8 cellular contexts compared by ENCODE assay signal in the genomic region with DNA sequence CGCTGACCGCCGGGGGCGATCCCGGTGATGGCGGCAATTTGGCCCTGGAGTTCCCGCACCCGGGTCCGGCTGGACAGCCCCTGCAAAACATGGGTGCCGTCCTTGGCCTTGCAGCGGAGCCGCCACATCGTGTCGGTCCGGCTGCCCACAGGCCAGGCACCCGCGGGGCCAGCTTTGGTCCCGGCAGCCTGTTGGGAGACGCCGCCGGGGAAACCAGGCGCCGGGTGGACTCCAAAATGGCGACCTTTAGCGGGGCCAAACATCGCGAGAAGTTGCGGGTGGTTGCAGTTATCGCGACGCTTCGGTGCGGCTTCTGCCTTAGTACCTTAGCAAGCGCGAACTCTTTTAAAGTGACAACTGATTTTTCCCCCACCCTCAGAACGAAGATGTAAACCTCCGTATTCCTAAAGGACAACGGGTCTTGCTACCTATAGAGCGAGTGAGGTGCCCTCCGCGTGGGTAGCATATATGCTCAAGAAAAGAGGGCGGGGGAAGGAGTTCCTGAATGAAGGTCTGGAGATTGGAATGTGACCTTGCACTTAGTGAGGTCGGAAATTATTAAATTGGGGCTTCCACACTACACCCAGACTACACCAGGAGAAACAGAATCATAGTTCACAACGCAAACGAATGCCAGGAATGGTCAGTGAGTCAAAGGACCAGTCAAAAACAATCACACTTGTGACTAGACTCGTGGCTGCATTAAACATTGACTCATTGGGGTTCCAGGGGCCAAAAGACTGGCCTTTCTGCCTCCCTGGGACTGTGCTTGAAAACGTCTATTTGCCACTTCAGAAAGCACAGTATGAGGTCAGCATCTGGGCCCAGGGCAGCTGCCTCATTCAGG. TPM values are rescaled to one million over a fixed set of nuclear protein-coding genes. Genes with fewer than 3 reads are reported as not detected.
DNase-seq lines count a peak whose midpoint lies in the region; ATAC-seq and TF ChIP-seq lines count a peak whose summit lies in the region.

A gene (minus strand): TSS at position 441 of the 847 bp plus-strand sequence. CDS start 178 bp downstream, at position 263.

- H3K4me2 ChIP-seq in parathyroid adenoma (ENCODE audit: low read length) = peak within 1 kb of the TSS; percentile 71

- H3K79me2 ChIP-seq in parathyroid adenoma = no peaks in the 10 kb centered on the region

- H3K9ac ChIP-seq in parathyroid adenoma = peak within 1 kb of the TSS; percentile 46

- intact Hi-C loops in cardiac septum (cut with DNase I) = loop anchor here (5.0 to 10.0 kb wide), 3 partner anchors 271 to 546 kb away; a partner anchor contains a TSS
- intact Hi-C loops in thyroid gland (cut with DNase I) = no loop called here

- H3K27ac Mint-ChIP-seq in activated naive CD8-positive, alpha-beta T cell treated with anti-CD3 and anti-CD28 coated beads, Interleukin-2, amount 50 U/mL, for 24 hours = peak within 1 kb of the TSS; percentile 96

- peak; percentile 53 for ATAC-seq in activated naive CD8-positive, alpha-beta T cell treated with anti-CD3 and anti-CD28 coated beads, Interleukin-2, amount 50 U/mL, for 24 hours

- H3K27ac ChIP-seq in parathyroid adenoma = peak within 1 kb of the TSS; percentile 78
- peak within 1 kb of the TSS; percentile 77 to 97 (median 97) for H3K27ac ChIP-seq in thyroid gland

- peak within 1 kb of the TSS; percentile 100 for H3K4me3 Mint-ChIP-seq in activated naive CD8-positive, alpha-beta T cell treated with anti-CD3 and anti-CD28 coated beads, Interleukin-2, amount 50 U/mL, for 24 hours

- H3K4me3 ChIP-seq in parathyroid adenoma (ENCODE audit: low read depth, low read length) = peak within 1 kb of the TSS; percentile 72
- peak within 1 kb of the TSS; percentile 92 to 99 (median 99) for H3K4me3 ChIP-seq in thyroid gland (replicated peaks in 1 of 3)

- peak within 1 kb of the TSS; percentile 95 for H2AFZ ChIP-seq in parathyroid adenoma

- 15 to 28% methylated on average over 12 to 35 of the region's 47 CpGs for WGBS in thyroid gland, 2 donors

- DNase-seq in Daoy (ENCODE audit: low read depth) = peak; percentile 93
- peak; percentile 89 for DNase-seq in HCEC 1CT
- DNase-seq in NCI-H1417 treated with DMSO at 0.1 percent for 48 hours (lab: John Stamatoyannopoulos, UW) = peak; percentile 58
- DNase-seq in SW 1271 (lab: John Stamatoyannopoulos, UW) = peak; percentile 56 to 75
- peak; percentile 89 for DNase-seq in activated naive CD8-positive, alpha-beta T cell treated with anti-CD3 and anti-CD28 coated beads, Interleukin-2, amount 50 U/mL, for 24 hours
- peak; percentile 93 for DNase-seq in cardiac septum (ENCODE audit: low spot score)
- DNase-seq in thyroid gland = peak; percentile 92

- TF ChIP-seq CTCF in parathyroid adenoma (IDR thresholded peaks at IDR 0.05) (no peak), thyroid gland (IDR thresholded peaks at IDR 0.05) (no peak)

- H3K36me3 Mint-ChIP-seq in activated naive CD8-positive, alpha-beta T cell treated with anti-CD3 and anti-CD28 coated beads, Interleukin-2, amount 50 U/mL, for 24 hours (ENCODE audit: low read depth) = peaks cover 26% of the 10 kb centered on the region

- H3K9me3 Mint-ChIP-seq in activated naive CD8-positive, alpha-beta T cell treated with anti-CD3 and anti-CD28 coated beads, Interleukin-2, amount 50 U/mL, for 24 hours = no peaks in the 10 kb centered on the region

- no peaks in the 10 kb centered on the region for H3K27me3 ChIP-seq in parathyroid adenoma (ENCODE audit: control insufficient read depth, insufficient read depth, low read length)
- no peaks in the 10 kb centered on the region for H3K27me3 ChIP-seq in thyroid gland

- H3K36me3 ChIP-seq in parathyroid adenoma (ENCODE audit: control insufficient read depth, insufficient read depth, low read length) (no peaks in the 10 kb centered on the region), thyroid gland (peaks cover 11 to 13% of the 10 kb centered on the region in 2 donors)

- H3K4me1 Mint-ChIP-seq in activated naive CD8-positive, alpha-beta T cell treated with anti-CD3 and anti-CD28 coated beads, Interleukin-2, amount 50 U/mL, for 24 hours = peaks cover 69% of the 10 kb centered on the region

- no peaks in the 10 kb centered on the region for H3K4me1 ChIP-seq in parathyroid adenoma
- peaks cover 37 to 40% of the 10 kb centered on the region in 2 donors for H3K4me1 ChIP-seq in thyroid gland

- peaks cover 2% of the 10 kb centered on the region for H3K27me3 Mint-ChIP-seq in activated naive CD8-positive, alpha-beta T cell treated with anti-CD3 and anti-CD28 coated beads, Interleukin-2, amount 50 U/mL, for 24 hours

- no peaks in the 10 kb centered on the region for H3K9me3 ChIP-seq in parathyroid adenoma (ENCODE audit: control insufficient read depth, low read length)
- H3K9me3 ChIP-seq in thyroid gland = no peaks in the 10 kb centered on the region

- TF ChIP-seq POLR2A in thyroid gland (IDR thresholded peaks at IDR 0.05) = peak; percentile 26 to 89

RNA-seq across cellular contexts. Expression of the gene that starts here (rescaled TPM):
- total RNA-seq in Daoy (2014; rRNA removed; shearing (Covaris generic)) = 4.5 and 7.0 TPM in 2 replicates
- 7.2 TPM for total RNA-seq in cardiac septum
- 10 to 100 TPM; 11.6 to 17.7 (median 13.5) TPM for total RNA-seq in thyroid gland

Comparison
In these comparisons a context has a peak if more than half of its experiments do, and no peak if none do; other contexts are left out.
1. Peak in every context shown above with its lines: DNase-seq, ATAC-seq, H3K4me3 ChIP-seq and H3K27ac ChIP-seq.